Comparison of ENCODE assay signal across 16 cellular contexts in genomic region chr11:64093233-64094039, GRCh38. TPM values are rescaled to one million over a fixed set of nuclear protein-coding genes. Genes with fewer than 3 reads are reported as not detected.
A peak's percentile ranks its signal among the peaks of the same experiment; 100 is the strongest.
DNase-seq lines count a peak whose midpoint lies in the region; ATAC-seq and TF ChIP-seq lines count a peak whose summit lies in the region.
"Had no signal": no experiment of that assay in that cellular context is flagged by ENCODE, and none has a peak within 500 bp of the region (broad histone marks: within the 10 kb centered on the region; RNA-seq: fewer than 3 reads in every experiment).

No MANE protein-coding gene starts in this region.

- in situ Hi-C loops in G401 (cut with HindIII; ENCODE audit: low sequenced_read_pairs), result no loop called here

- no peaks in the 10 kb centered on the region for H3K79me2 ChIP-seq in ACC112 (ENCODE audit: control insufficient read depth, insufficient read depth, low read length, unreplicated experiment)

- peak; percentile 54 for DNase-seq in NCI-H2107 treated with DMSO at 0.1 percent for 48 hours (lab: John Stamatoyannopoulos, UW; ENCODE audit: unreplicated experiment)
- peak in 5 of 7 donors; percentile 28 to 39 (median 34) for DNase-seq in adrenal gland
- DNase-seq in T-helper 1 cell, result no peak
- DNase-seq in NCI-H2196 treated with DMSO at 0.1 percent for 48 hours (lab: John Stamatoyannopoulos, UW; ENCODE audit: unreplicated experiment), result no peak
- DNase-seq in G401 (ENCODE audit: low spot score), result no peak
- DNase-seq: activated CD8-positive, alpha-beta T cell treated with anti-CD3 and anti-CD28 coated beads for 36 hours; esophagus squamous epithelium; NK-92 treated with Interleukin-12 subunit alpha and Interleukin-12 subunit beta, amount 100 ng/mL, for 24 hours; stimulated activated CD4-positive, alpha-beta T cell treated with anti-CD3 and anti-CD28 coated beads, Interleukin-1b, Interleukin-23, amount 100 ng/mL, for 48 hours had no signal

- H3K36me3 Mint-ChIP-seq in nephron (ENCODE audit: low read depth), result no peaks in the 10 kb centered on the region

- WGBS in adrenal gland, 4 donors, result 72 to 83% (median 81%) methylated on average over 12 to 13 of the region's 13 CpGs

- H3K9me3 ChIP-seq in adrenal gland (replicated peaks in 1 of 3), result no peaks in the 10 kb centered on the region
- H3K9me3 ChIP-seq: ascending aorta, esophagus squamous epithelium had no signal

- peak overlapping the region in 2 of 3 experiments; percentile 38 to 94 for H3K27ac Mint-ChIP-seq in nephron
- H3K27ac Mint-ChIP-seq: activated CD8-positive, alpha-beta T cell treated with anti-CD3 and anti-CD28 coated beads for 36 hours; activated T-helper 17 cell treated with anti-CD3 and anti-CD28 coated beads, Interleukin-2, amount 50 U/mL, for 72 hours; GM23338 had no signal

- H3K4me3 Mint-ChIP-seq in nephron, result no peak overlapping the region
- H3K4me3 Mint-ChIP-seq: activated CD8-positive, alpha-beta T cell treated with anti-CD3 and anti-CD28 coated beads for 36 hours; activated T-helper 17 cell treated with anti-CD3 and anti-CD28 coated beads, Interleukin-2, amount 50 U/mL, for 72 hours; GM23338 had no signal

- H3K36me3 ChIP-seq in ACC112 (ENCODE audit: insufficient read depth, low read length) (no peaks in the 10 kb centered on the region), adrenal gland (replicated peaks in 1 of 2) (no peaks in the 10 kb centered on the region)
- H3K36me3 ChIP-seq: ascending aorta, esophagus squamous epithelium had no signal

- no peak for ATAC-seq in HG03196 (IDR thresholded peaks at IDR 0.05; ENCODE audit: unreplicated experiment)
- ATAC-seq: activated CD8-positive, alpha-beta T cell treated with anti-CD3 and anti-CD28 coated beads for 36 hours; activated T-helper 17 cell treated with anti-CD3 and anti-CD28 coated beads, Interleukin-2, amount 50 U/mL, for 72 hours had no signal

- intact Hi-C loops in adrenal gland (cut with DNase I), result no loop called here

- peaks cover 48% of the 10 kb centered on the region for H3K4me1 Mint-ChIP-seq in nephron

- 0 out of 2 replicates have a peak overlapping the region, but pooled peaks have one; percentile 23 for H3K27ac ChIP-seq in ACC112 (ENCODE audit: low read depth, low read length)
- peak overlapping the region in 1 of 5 donors; percentile 47 for H3K27ac ChIP-seq in adrenal gland
- H3K27ac ChIP-seq: ascending aorta had no signal

- H3K27me3 Mint-ChIP-seq in nephron (ENCODE audit: low read depth), result peaks cover 23% of the 10 kb centered on the region
- H3K27me3 Mint-ChIP-seq: activated CD8-positive, alpha-beta T cell treated with anti-CD3 and anti-CD28 coated beads for 36 hours; activated T-helper 17 cell treated with anti-CD3 and anti-CD28 coated beads, Interleukin-2, amount 50 U/mL, for 72 hours had no signal

- no peak for TF ChIP-seq CTCF in adrenal gland (IDR thresholded peaks at IDR 0.05)
- TF ChIP-seq CTCF in nephron (IDR thresholded peaks at IDR 0.05; ENCODE audit: unreplicated experiment in 3 of 3), result no peak

- H3K27me3 ChIP-seq in ACC112 (ENCODE audit: insufficient read depth, low read length) (no peaks in the 10 kb centered on the region), adrenal gland (no peaks in the 10 kb centered on the region)
- H3K27me3 ChIP-seq: ascending aorta, esophagus squamous epithelium had no signal

- no peak overlapping the region for H2AFZ ChIP-seq in ACC112 (ENCODE audit: low read length, unreplicated experiment)
- H2AFZ ChIP-seq: GM23338 had no signal

- TF ChIP-seq POLR2A in adrenal gland (IDR thresholded peaks at IDR 0.05), result no peak

- H3K4me1 ChIP-seq in ACC112 (ENCODE audit: control insufficient read depth, insufficient read depth, low read length, unreplicated experiment), result peaks cover 32% of the 10 kb centered on the region
- peaks cover 8 to 23% of the 10 kb centered on the region in 2 donors for H3K4me1 ChIP-seq in adrenal gland (replicated peaks in 1 of 2)
- H3K4me1 ChIP-seq: ascending aorta had no signal

- H3K4me3 ChIP-seq in ACC112 (ENCODE audit: low read depth, low read length) (no peak overlapping the region), adrenal gland (no peak overlapping the region)
- H3K4me3 ChIP-seq: ascending aorta, esophagus squamous epithelium, GM23338 had no signal

- no peaks in the 10 kb centered on the region for H3K9me3 Mint-ChIP-seq in nephron
- H3K9me3 Mint-ChIP-seq: activated CD8-positive, alpha-beta T cell treated with anti-CD3 and anti-CD28 coated beads for 36 hours; activated T-helper 17 cell treated with anti-CD3 and anti-CD28 coated beads, Interleukin-2, amount 50 U/mL, for 72 hours; GM23338 had no signal

RNA-seq across cellular contexts. Expression of gene FLRT1, which starts 57.7 kb away (rescaled TPM):
- total RNA-seq in adrenal gland, result 10 to 100 TPM in 1 of 8 donors, 1 to 10 TPM in 2, under 1 TPM in 1, not detected in 4; 0.69 to 11.1 (median 4.7) TPM
- 1 to 10 TPM in 2 of 3 donors, under 1 TPM in 1; 0.54 to 5.0 (median 2.4) TPM for polyA plus RNA-seq in adrenal gland
- total RNA-seq in G401 (2014; rRNA removed; shearing (Covaris generic)), result not detected in 2 replicates
- total RNA-seq: activated CD8-positive, alpha-beta T cell treated with anti-CD3 and anti-CD28 coated beads for 36 hours; activated T-helper 17 cell treated with anti-CD3 and anti-CD28 coated beads, Interleukin-2, amount 50 U/mL, for 72 hours; dermis blood vessel endothelial cell had no signal

Comparison
In these comparisons a context has a peak if more than half of its experiments do, and no peak if none do; other contexts are left out.
1. DNase-seq: peak in NCI-H2107 treated with DMSO at 0.1 percent for 48 hours (single experiment) and adrenal gland (5 of 7); none in T-helper 1 cell (0 of 5), NCI-H2196 treated with DMSO at 0.1 percent for 48 hours (single experiment) and G401 (single experiment).